14 cellular contexts compared by ENCODE assay signal in genomic region chr6:71334768-71335167, GRCh38. TPM values are rescaled to one million over a fixed set of nuclear protein-coding genes. Genes with fewer than 3 reads are reported as not detected.
A peak's percentile ranks its signal among the peaks of the same experiment; 100 is the strongest.
DNase-seq lines count a peak whose midpoint lies in the region; ATAC-seq and TF ChIP-seq lines count a peak whose summit lies in the region.
"Had no signal": no experiment of that assay in that cellular context is flagged by ENCODE, and none has a peak within 500 bp of the region (broad histone marks: within the 10 kb centered on the region; RNA-seq: fewer than 3 reads in every experiment).

No MANE protein-coding gene starts in this region.

- TF ChIP-seq POLR2A in vagina (IDR thresholded peaks at IDR 0.05), result no peak

- peaks cover 23% of the 10 kb centered on the region for H3K4me1 Mint-ChIP-seq in Calu3 (ENCODE audit: low read depth, unreplicated experiment)
- H3K4me1 Mint-ChIP-seq in natural killer cell treated with Interleukin-12 subunit alpha and Interleukin-12 subunit beta and Interleukin-15 and Interleukin-18, amount 100 ng/mL, for 72 hours (ENCODE audit: low read depth in 2 of 2), result no peaks in the 10 kb centered on the region

- CTCF ChIA-PET in Calu3 (lab: Charles Lee), result no interaction called here

- H3K4me3 Mint-ChIP-seq in Calu3 (ENCODE audit: low read depth, unreplicated experiment), result no peak overlapping the region
- no peak overlapping the region for H3K4me3 Mint-ChIP-seq in natural killer cell treated with Interleukin-12 subunit alpha and Interleukin-12 subunit beta and Interleukin-15 and Interleukin-18, amount 100 ng/mL, for 72 hours

- no peak for TF ChIP-seq CTCF in Calu3 (IDR thresholded peaks at IDR 0.05; ENCODE audit: unreplicated experiment)
- no peak for TF ChIP-seq CTCF in foreskin keratinocyte (conservative IDR thresholded peaks at IDR 0.05)
- TF ChIP-seq CTCF in vagina (IDR thresholded peaks at IDR 0.05), result no peak

- peak overlapping the region; percentile 79 for H3K27ac Mint-ChIP-seq in Calu3 (ENCODE audit: unreplicated experiment)
- no peak overlapping the region for H3K27ac Mint-ChIP-seq in natural killer cell treated with Interleukin-12 subunit alpha and Interleukin-12 subunit beta and Interleukin-15 and Interleukin-18, amount 100 ng/mL, for 72 hours

- H3K9me3 Mint-ChIP-seq in Calu3 (ENCODE audit: low read depth, unreplicated experiment), result peaks cover 4% of the 10 kb centered on the region
- no peaks in the 10 kb centered on the region for H3K9me3 Mint-ChIP-seq in natural killer cell treated with Interleukin-12 subunit alpha and Interleukin-12 subunit beta and Interleukin-15 and Interleukin-18, amount 100 ng/mL, for 72 hours

- peaks cover 3% of the 10 kb centered on the region for H3K4me1 ChIP-seq in foreskin keratinocyte
- no peaks in the 10 kb centered on the region for H3K4me1 ChIP-seq in vagina
- H3K4me1 ChIP-seq: esophagus squamous epithelium had no signal

- intact Hi-C loops in Calu3 (cut with micrococcal nuclease; ENCODE audit: unreplicated experiment) (loop anchor here (5.0 kb wide), 1 partner anchor 42 kb away; no protein-coding TSS in a partner anchor), vagina (cut with DNase I) (no loop called here)

- no TSS peak for BruUV-seq in Calu3 (replicated peaks; lab: Mats Ljungman, UMichigan)

- ATAC-seq in GM21529 (IDR thresholded peaks at IDR 0.05; ENCODE audit: unreplicated experiment), result peak; percentile 70
- ATAC-seq in HG03558 (IDR thresholded peaks at IDR 0.05; ENCODE audit: extremely low read depth, unreplicated experiment), result peak; percentile 70
- peak; percentile 14 for ATAC-seq in foreskin keratinocyte
- ATAC-seq in GM19467 (IDR thresholded peaks at IDR 0.05; ENCODE audit: unreplicated experiment), result no peak
- no peak for ATAC-seq in natural killer cell treated with Interleukin-12 subunit alpha and Interleukin-12 subunit beta and Interleukin-15 and Interleukin-18, amount 100 ng/mL, for 72 hours

- DNase-seq in Calu3 (peak; percentile 8), foreskin keratinocyte (no peak), vagina (ENCODE audit: extremely low spot score in 2 of 2) (no peak), NCI-H69 (lab: John Stamatoyannopoulos, UW) (no peak)
- no peak for DNase-seq in natural killer cell treated with Interleukin-12 subunit alpha and Interleukin-12 subunit beta and Interleukin-15 and Interleukin-18, amount 100 ng/mL, for 72 hours (ENCODE audit: low spot score)
- DNase-seq: amniotic stem cell, cortex of kidney, EL, esophagus squamous epithelium, HCEC 1CT, NCI-H2081 treated with DMSO at 0.1 percent for 48 hours had no signal

- H3K36me3 ChIP-seq in vagina, result no peaks in the 10 kb centered on the region
- H3K36me3 ChIP-seq: esophagus squamous epithelium had no signal

- H3K4me3 ChIP-seq in vagina, result no peak overlapping the region
- H3K4me3 ChIP-seq: esophagus squamous epithelium had no signal

- H3K9me3 ChIP-seq in vagina, result no peaks in the 10 kb centered on the region
- H3K9me3 ChIP-seq: esophagus squamous epithelium had no signal

- no peak overlapping the region for H3K27ac ChIP-seq in foreskin keratinocyte
- H3K27ac ChIP-seq in vagina, result no peak overlapping the region
- H3K27ac ChIP-seq: esophagus squamous epithelium had no signal

- H3K27me3 Mint-ChIP-seq in Calu3 (ENCODE audit: unreplicated experiment), result no peaks in the 10 kb centered on the region
- H3K27me3 Mint-ChIP-seq in natural killer cell treated with Interleukin-12 subunit alpha and Interleukin-12 subunit beta and Interleukin-15 and Interleukin-18, amount 100 ng/mL, for 72 hours, result peaks cover 6 to 25% of the 10 kb centered on the region in 2 donors

- no peaks in the 10 kb centered on the region for H3K27me3 ChIP-seq in foreskin keratinocyte
- no peaks in the 10 kb centered on the region for H3K27me3 ChIP-seq in vagina
- H3K27me3 ChIP-seq: esophagus squamous epithelium had no signal

- H3K36me3 Mint-ChIP-seq in Calu3 (ENCODE audit: insufficient read depth, unreplicated experiment), result no peaks in the 10 kb centered on the region
- no peaks in the 10 kb centered on the region for H3K36me3 Mint-ChIP-seq in natural killer cell treated with Interleukin-12 subunit alpha and Interleukin-12 subunit beta and Interleukin-15 and Interleukin-18, amount 100 ng/mL, for 72 hours

RNA-seq across cellular contexts. Expression of gene OGFRL1, which starts 46.2 kb away (rescaled TPM):
- total RNA-seq in Calu3 (2022) (18.2 and 21.0 TPM in 2 replicates), foreskin keratinocyte (13.6 and 15.5 TPM in 2 replicates), vagina (34.1 TPM)
- 3.6 and 4.7 TPM in 2 replicates for polyA plus RNA-seq in foreskin keratinocyte
- total RNA-seq in natural killer cell treated with Interleukin-12 subunit alpha and Interleukin-12 subunit beta and Interleukin-15 and Interleukin-18, amount 100 ng/mL, for 72 hours, result 1 to 10 TPM; 9.0 to 9.1 TPM

Comparison
In these comparisons a context has a peak if more than half of its experiments do, and no peak if none do; other contexts are left out.
1. ATAC-seq: peak in GM21529 (single experiment), HG03558 (single experiment) and foreskin keratinocyte (single experiment); none in GM19467 (single experiment) and natural killer cell treated with Interleukin-12 subunit alpha and Interleukin-12 subunit beta and Interleukin-15 and Interleukin-18, amount 100 ng/mL, for 72 hours (0 of 2).